ENCODE assay signal across 10 cellular contexts in the genomic region with DNA sequence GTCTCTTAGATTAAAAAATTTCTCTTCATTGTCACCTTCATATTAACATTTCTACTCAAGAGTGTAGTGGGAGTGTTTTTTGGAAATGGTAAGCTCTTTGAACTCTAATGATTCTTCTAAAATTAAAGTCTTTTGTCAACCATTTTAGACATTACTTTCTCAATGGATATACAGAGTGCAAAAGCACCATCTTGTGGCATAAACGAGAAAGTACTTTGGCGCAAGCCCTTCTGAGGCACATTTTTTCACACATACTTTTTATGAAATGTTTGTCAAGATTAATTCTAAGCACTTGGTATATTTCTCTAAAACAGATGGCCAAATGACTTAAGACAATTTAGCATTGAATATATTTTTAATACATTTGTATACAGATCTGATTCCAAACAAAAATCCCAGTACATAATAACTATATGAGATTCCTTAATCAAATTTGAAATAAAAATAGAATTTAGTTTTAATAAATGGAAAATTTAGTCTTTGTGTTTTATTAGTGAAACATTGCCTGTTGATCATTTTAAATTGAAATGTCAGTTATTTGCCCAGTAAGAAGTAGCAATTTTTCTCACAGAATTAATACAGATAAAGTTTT.
A peak's percentile ranks its signal among the peaks of the same experiment; 100 is the strongest.
DNase-seq lines count a peak whose midpoint lies in the region; ATAC-seq and TF ChIP-seq lines count a peak whose summit lies in the region.
"Had no signal": no experiment of that assay in that cellular context is flagged by ENCODE, and none has a peak within 500 bp of the region (broad histone marks: within the 10 kb centered on the region; RNA-seq: fewer than 3 reads in every experiment).

No MANE protein-coding gene starts in this region.

- ATAC-seq in GM19455 (IDR thresholded peaks at IDR 0.05; ENCODE audit: unreplicated experiment), result peak; percentile 57
- peak; percentile 77 for ATAC-seq in HG03460 (IDR thresholded peaks at IDR 0.05; ENCODE audit: unreplicated experiment)

- H3K9ac ChIP-seq in liver (ENCODE audit: low read depth in 1 of 2, low read length in 2 of 2), result no peak overlapping the region

- H3K27me3 ChIP-seq in liver (ENCODE audit: control insufficient read depth in 4 of 4, insufficient read depth in 4 of 4, low read length in 3 of 4), result peaks cover 0 to 4% (median 0%) of the 10 kb centered on the region in 4 donors

- no peaks in the 10 kb centered on the region for H3K9me3 Mint-ChIP-seq in activated T-cell treated with anti-CD3 and anti-CD28 coated beads, Interleukin-2, amount 50 U/mL, for 24 hours
- H3K9me3 Mint-ChIP-seq: CD8-positive, alpha-beta memory T cell had no signal

- TF ChIP-seq CTCF in cardiac fibroblast (IDR thresholded peaks at IDR 0.05; ENCODE audit: low read depth, low read length) (peak; percentile 70), liver (IDR thresholded peaks at IDR 0.05; ENCODE audit: low read depth, low read length, missing input control) (peak; percentile 73)

- H3K4me1 ChIP-seq in liver (ENCODE audit: control insufficient read depth in 4 of 4, insufficient read depth in 4 of 4, low read length in 3 of 4), result no peaks in the 10 kb centered on the region

- no peaks in the 10 kb centered on the region for H3K36me3 ChIP-seq in liver (ENCODE audit: control insufficient read depth in 4 of 4, insufficient read depth in 3 of 4, low read depth in 1 of 4, low read length in 3 of 4)

- no peaks in the 10 kb centered on the region for H3K36me3 Mint-ChIP-seq in activated T-cell treated with anti-CD3 and anti-CD28 coated beads, Interleukin-2, amount 50 U/mL, for 24 hours (ENCODE audit: low read depth)
- H3K36me3 Mint-ChIP-seq: activated naive CD8-positive, alpha-beta T cell; CD8-positive, alpha-beta memory T cell had no signal

- no peaks in the 10 kb centered on the region for H3K4me1 Mint-ChIP-seq in activated T-cell treated with anti-CD3 and anti-CD28 coated beads, Interleukin-2, amount 50 U/mL, for 24 hours (ENCODE audit: low read depth)

- peak; percentile 87 to 90 for TF ChIP-seq RAD21 in liver (IDR thresholded peaks at IDR 0.05)

- H3K4me3 ChIP-seq in cardiac fibroblast (replicated peaks in 1 of 2; ENCODE audit: low read depth in 2 of 2, low read length in 2 of 2), result no peak overlapping the region
- H3K4me3 ChIP-seq in liver (ENCODE audit: low read depth in 1 of 3, low read length in 3 of 3), result no peak overlapping the region

- no peak overlapping the region for H3K27ac ChIP-seq in liver (ENCODE audit: low read depth in 1 of 2, low read length in 2 of 2)

- H3K27ac Mint-ChIP-seq in activated T-cell treated with anti-CD3 and anti-CD28 coated beads, Interleukin-2, amount 50 U/mL, for 24 hours, result no peak overlapping the region
- H3K27ac Mint-ChIP-seq: activated naive CD8-positive, alpha-beta T cell; CD8-positive, alpha-beta memory T cell had no signal

- DNase-seq in NCI-H1436 (lab: John Stamatoyannopoulos, UW) (peak; percentile 32), NCI-H1436 treated with DMSO at 0.1 percent for 48 hours (lab: John Stamatoyannopoulos, UW) (no peak), NOMO-1 treated with DMSO at 0.1 percent for 48 hours (lab: John Stamatoyannopoulos, UW; ENCODE audit: unreplicated experiment) (peak; percentile 58), cardiac fibroblast (ENCODE audit: low read depth in 2 of 2) (peak; percentile 84 to 85)
- no peak for DNase-seq in activated T-cell treated with anti-CD3 and anti-CD28 coated beads, Interleukin-2, amount 50 U/mL, for 24 hours

- H3K9me3 ChIP-seq in liver (ENCODE audit: control insufficient read depth in 4 of 4, low read length in 3 of 4), result no peaks in the 10 kb centered on the region

- 3% methylated on average over 2 of the region's 2 CpGs for WGBS in liver

- no peak overlapping the region for H3K4me3 Mint-ChIP-seq in activated T-cell treated with anti-CD3 and anti-CD28 coated beads, Interleukin-2, amount 50 U/mL, for 24 hours
- H3K4me3 Mint-ChIP-seq: activated naive CD8-positive, alpha-beta T cell; CD8-positive, alpha-beta memory T cell had no signal

- H3K27me3 Mint-ChIP-seq in activated T-cell treated with anti-CD3 and anti-CD28 coated beads, Interleukin-2, amount 50 U/mL, for 24 hours, result no peaks in the 10 kb centered on the region

TF ChIP-seq in liver, 16 proteins besides CTCF, POLR2A, EP300 and RAD21:
- no peak for TF ChIP-seq TAF1 (conservative IDR thresholded peaks at IDR 0.05)
- TF ChIP-seq YY1 (IDR thresholded peaks at IDR 0.05), result peak; percentile 56

Comparison
In these comparisons a context has a peak if more than half of its experiments do, and no peak if none do; other contexts are left out.
1. DNase-seq: peak in NCI-H1436 (single experiment), NOMO-1 treated with DMSO at 0.1 percent for 48 hours (single experiment) and cardiac fibroblast (2 of 2); none in NCI-H1436 treated with DMSO at 0.1 percent for 48 hours (single experiment) and activated T-cell treated with anti-CD3 and anti-CD28 coated beads, Interleukin-2, amount 50 U/mL, for 24 hours (single experiment).